In the genomic region with DNA sequence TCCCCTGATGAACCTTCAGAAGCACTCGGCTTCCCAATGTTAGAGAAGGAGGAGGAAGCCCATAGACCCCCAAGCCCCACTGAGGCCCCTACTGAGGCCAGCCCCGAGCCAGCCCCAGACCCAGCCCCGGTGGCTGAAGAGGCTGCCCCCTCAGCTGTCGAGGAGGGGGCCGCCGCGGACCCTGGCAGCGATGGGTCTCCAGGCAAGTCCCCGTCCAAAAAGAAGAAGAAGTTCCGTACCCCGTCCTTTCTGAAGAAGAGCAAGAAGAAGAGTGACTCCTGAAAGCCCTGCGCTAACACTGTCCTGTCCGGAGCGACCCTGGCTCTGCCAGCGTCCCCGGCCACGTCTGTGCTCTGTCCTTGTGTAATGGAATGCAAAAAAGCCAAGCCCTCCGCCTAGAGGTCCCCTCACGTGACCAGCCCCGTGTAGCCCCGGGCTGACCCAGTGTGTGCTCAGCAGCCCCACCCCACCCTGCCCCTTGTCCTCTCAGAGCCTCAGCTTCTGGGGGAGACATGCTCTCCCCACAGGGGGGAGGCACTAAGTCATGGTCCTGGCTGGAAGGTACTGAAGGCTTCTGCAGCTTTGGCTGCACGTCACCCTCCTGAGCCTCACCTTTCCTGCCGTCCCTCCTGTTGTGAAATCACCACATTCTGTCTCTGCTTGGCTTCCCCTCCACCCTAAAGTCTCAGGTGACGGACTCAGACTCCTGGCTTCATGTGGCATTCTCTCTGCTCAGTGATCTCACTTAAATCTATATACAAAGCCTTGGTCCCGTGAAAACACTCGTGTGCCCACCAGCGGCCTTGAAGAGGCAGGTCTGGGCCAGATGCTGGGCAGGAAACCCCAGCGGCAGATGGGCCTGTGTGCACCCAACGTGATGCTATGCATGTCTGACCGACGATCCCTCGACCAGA, we compare ENCODE assay signal across 11 cellular contexts. TPM values are rescaled to one million over a fixed set of nuclear protein-coding genes. Genes with fewer than 3 reads are reported as not detected.
DNase-seq lines count a peak whose midpoint lies in the region; ATAC-seq and TF ChIP-seq lines count a peak whose summit lies in the region.
"Had no signal": no experiment of that assay in that cellular context is flagged by ENCODE, and none has a peak within 500 bp of the region (broad histone marks: within the 10 kb centered on the region; RNA-seq: fewer than 3 reads in every experiment).

No MANE protein-coding gene starts in this region.

- ATAC-seq in CD4-positive, alpha-beta T cell (ENCODE audit: poor library complexity): no peak
- ATAC-seq in HCT116 (no peak), GM18511 (IDR thresholded peaks at IDR 0.05; ENCODE audit: unreplicated experiment) (no peak), HG02840 (IDR thresholded peaks at IDR 0.05; ENCODE audit: low FRiP score, unreplicated experiment) (no peak)

- H3K9me2 ChIP-seq in HCT116 (ENCODE audit: insufficient read depth): no peaks in the 10 kb centered on the region

- H2BK12ac ChIP-seq in neuronal stem cell (ENCODE audit: low read length): no peak overlapping the region

- H3K9me3 ChIP-seq in CD4-positive, alpha-beta T cell (ENCODE audit: control insufficient read depth, low read length): no peaks in the 10 kb centered on the region
- H3K9me3 ChIP-seq in HCT116 (ENCODE audit: control insufficient read depth in 1 of 2, insufficient read depth in 1 of 2, low read depth in 1 of 2, low read length in 2 of 2): no peaks in the 10 kb centered on the region
- H3K9me3 ChIP-seq in neuronal stem cell (replicated peaks in 1 of 2; ENCODE audit: control insufficient read depth in 2 of 2, insufficient read depth in 1 of 2, low read depth in 1 of 2, low read length in 2 of 2): peaks cover 0 to 1% of the 10 kb centered on the region in 2 donors
- H3K9me3 ChIP-seq: right atrium auricular region had no signal

- RAD21 ChIA-PET in HCT116 (lab: Charles Lee; ENCODE audit: low non-redundant PET in 1 of 2, low total read pairs in 2 of 2, uncharacterized antibody in 2 of 2, unreplicated experiment in 2 of 2): no interaction called here

- peaks cover 4 to 31% of the 10 kb centered on the region in 2 experiments; a peak in 2 of 4 replicates for H3K36me3 ChIP-seq in HCT116 (ENCODE audit: control insufficient read depth in 1 of 2, insufficient read depth in 2 of 2, low read length in 2 of 2)
- peaks cover 49 to 99% of the 10 kb centered on the region in 2 donors for H3K36me3 ChIP-seq in neuronal stem cell (replicated peaks in 1 of 2; ENCODE audit: control insufficient read depth in 2 of 2, insufficient read depth in 2 of 2, low read length in 2 of 2)

- no peak overlapping the region for H3K14ac ChIP-seq in neuronal stem cell (ENCODE audit: low read length)

- H3K79me1 ChIP-seq in neuronal stem cell (ENCODE audit: low read depth, low read length): peaks cover 12% of the 10 kb centered on the region

- WGBS in neuronal stem cell (ENCODE audit: extremely low coverage in 2 of 2, insufficient read length in 2 of 2, insufficient replicate concordance in 1 of 2), 2 donors: no CpG with 5 or more reads among the region's 32 CpGs

- intact Hi-C loops in CD4-positive, alpha-beta T cell (cut with DNase I, micrococcal nuclease): no loop called here
- intact Hi-C loops in HCT116 (cut with micrococcal nuclease): no loop called here

- H3K18ac ChIP-seq in neuronal stem cell (ENCODE audit: low read length): no peak overlapping the region

- no peak for TF ChIP-seq CTCF in CD4-positive, alpha-beta T cell (IDR thresholded peaks at IDR 0.05)
- TF ChIP-seq CTCF in HCT116 (IDR thresholded peaks at IDR 0.05 in 2 of 3, conservative IDR thresholded peaks at IDR 0.05 in 1 of 3; ENCODE audit: borderline replicate concordance in 1 of 3, insufficient read depth in 1 of 3, low read depth in 2 of 3, low read length in 2 of 3): no peak
- no peak for TF ChIP-seq CTCF in chondrocyte (IDR thresholded peaks at IDR 0.05)

- no peak for TF ChIP-seq RAD21 in HCT116 (IDR thresholded peaks at IDR 0.05; ENCODE audit: low read depth)

- H2BK5ac ChIP-seq in neuronal stem cell (ENCODE audit: low read length): no peak overlapping the region

- H4K91ac ChIP-seq in neuronal stem cell (ENCODE audit: low read depth, low read length, poor library complexity): no peak overlapping the region

- H4K20me1 ChIP-seq in HCT116 (ENCODE audit: insufficient read depth): no peaks in the 10 kb centered on the region

- H3K4me2 ChIP-seq in HCT116 (ENCODE audit: low read length) (no peak overlapping the region), neuronal stem cell (ENCODE audit: insufficient read depth, low read length, poor library complexity, severe bottlenecking) (no peak overlapping the region)

- H3K9ac ChIP-seq in HCT116 (ENCODE audit: low read length) (no peak overlapping the region), neuronal stem cell (ENCODE audit: low read depth, low read length, poor library complexity) (no peak overlapping the region)

- H3K4me1 ChIP-seq in HCT116 (ENCODE audit: control insufficient read depth in 1 of 2, insufficient read depth in 2 of 2, low read length in 2 of 2) (peaks cover 0 to 10% of the 10 kb centered on the region in 2 experiments; a peak in 3 of 4 replicates), neuronal stem cell (ENCODE audit: control insufficient read depth in 2 of 2, insufficient read depth in 1 of 2, low read depth in 1 of 2, low read length in 2 of 2) (peaks cover 3 to 4% of the 10 kb centered on the region in 2 donors)

- H3K4ac ChIP-seq in neuronal stem cell (ENCODE audit: low read length): peak overlapping the region; percentile 8

- H2BK120ac ChIP-seq in neuronal stem cell (ENCODE audit: low read depth, low read length): no peak overlapping the region

- H3K79me2 ChIP-seq in HCT116 (ENCODE audit: insufficient read depth, low read length): peaks cover 16% of the 10 kb centered on the region

- no peaks in the 10 kb centered on the region for H3K27me3 Mint-ChIP-seq in CD4-positive, alpha-beta T cell
- H3K27me3 Mint-ChIP-seq in chondrocyte (ENCODE audit: low read depth): no peaks in the 10 kb centered on the region

- H3K4me1 Mint-ChIP-seq in CD4-positive, alpha-beta T cell (ENCODE audit: low read depth): peaks cover 27% of the 10 kb centered on the region
- H3K4me1 Mint-ChIP-seq in chondrocyte (ENCODE audit: low read depth): peaks cover 26% of the 10 kb centered on the region

- no peak overlapping the region for H3K23ac ChIP-seq in neuronal stem cell (ENCODE audit: low read depth, low read length, poor library complexity)

- TF ChIP-seq POLR2A in HCT116 (IDR thresholded peaks at IDR 0.05; ENCODE audit: borderline replicate concordance, extremely low read depth, insufficient read depth, insufficient read length): no peak

- H3K4me3 ChIP-seq in HCT116 (replicated peaks in 1 of 2; ENCODE audit: low read depth in 1 of 2, low read length in 2 of 2) (no peak overlapping the region), neuronal stem cell (ENCODE audit: low read length in 2 of 2) (no peak overlapping the region)
- H3K4me3 ChIP-seq: right atrium auricular region had no signal

- DNase-seq in CD4-positive, alpha-beta T cell: no peak
- DNase-seq in HCT116 (ENCODE audit: low read depth, low spot score) (no peak), chondrocyte (ENCODE audit: low spot score) (peak; percentile 70), neuronal stem cell (ENCODE audit: low spot score) (no peak), DMS53 (lab: John Stamatoyannopoulos, UW) (no peak), D341Med (ENCODE audit: low spot score) (no peak)
- DNase-seq: EL, NCI-H2029 treated with DMSO at 0.1 percent for 48 hours had no signal

- no peaks in the 10 kb centered on the region for H3K9me3 Mint-ChIP-seq in CD4-positive, alpha-beta T cell
- no peaks in the 10 kb centered on the region for H3K9me3 Mint-ChIP-seq in chondrocyte (ENCODE audit: low read depth)

- no peak overlapping the region for H2AFZ ChIP-seq in HCT116 (ENCODE audit: low read depth, low read length, poor library complexity, severe bottlenecking)
- no peak overlapping the region for H2AFZ ChIP-seq in neuronal stem cell (ENCODE audit: low read length)

- peak overlapping the region; percentile 72 for H4K8ac ChIP-seq in neuronal stem cell (ENCODE audit: low read depth, low read length)

- peak overlapping the region; percentile 33 for H3K27ac Mint-ChIP-seq in CD4-positive, alpha-beta T cell
- peak overlapping the region; percentile 58 for H3K27ac Mint-ChIP-seq in chondrocyte (ENCODE audit: unreplicated experiment)

- H2BK15ac ChIP-seq in neuronal stem cell (ENCODE audit: low read length): no peak overlapping the region

- TSS peak; percentile 4 for BruUV-seq in HCT116 (replicated peaks; lab: Mats Ljungman, UMichigan)

- peaks cover 70% of the 10 kb centered on the region for H3K36me3 Mint-ChIP-seq in CD4-positive, alpha-beta T cell (ENCODE audit: low read depth)
- H3K36me3 Mint-ChIP-seq in chondrocyte (ENCODE audit: low read depth): peaks cover 24% of the 10 kb centered on the region

- POLR2A ChIA-PET in CD4-positive, alpha-beta T cell (lab: Charles Lee): no interaction called here
- POLR2A ChIA-PET in HCT116 (lab: Charles Lee): no interaction called here

- CTCF ChIA-PET in CD4-positive, alpha-beta T cell (lab: Charles Lee): no interaction called here
- CTCF ChIA-PET in HCT116 (lab: Charles Lee): no interaction called here

- no peaks in the 10 kb centered on the region for H3K27me3 ChIP-seq in CD4-positive, alpha-beta T cell (ENCODE audit: control insufficient read depth, insufficient read depth, low read length)
- H3K27me3 ChIP-seq in HCT116 (ENCODE audit: insufficient read depth, low read length) (no peaks in the 10 kb centered on the region), neuronal stem cell (ENCODE audit: control insufficient read depth in 3 of 3, insufficient read depth in 3 of 3, low read depth in 1 of 3, low read length in 3 of 3) (no peaks in the 10 kb centered on the region)
- H3K27me3 ChIP-seq: right atrium auricular region had no signal

- peak overlapping the region; percentile 45 for H3K4me3 Mint-ChIP-seq in CD4-positive, alpha-beta T cell
- no peak overlapping the region for H3K4me3 Mint-ChIP-seq in chondrocyte (ENCODE audit: unreplicated experiment)

- H2AK5ac ChIP-seq in neuronal stem cell (ENCODE audit: low read depth, low read length): no peak overlapping the region

- no peak overlapping the region for H3K27ac ChIP-seq in CD4-positive, alpha-beta T cell (ENCODE audit: low read depth, low read length)
- H3K27ac ChIP-seq in HCT116 (ENCODE audit: low read depth, low read length) (no peak overlapping the region), neuronal stem cell (replicated peaks; ENCODE audit: low read length) (no peak overlapping the region)
- H3K27ac ChIP-seq: right atrium auricular region had no signal

TF ChIP-seq in HCT116, 20 proteins besides CTCF, POLR2A, EP300 and RAD21 (continues in another document):
- TF ChIP-seq ZFX (IDR thresholded peaks at IDR 0.05) (no peak), ZNF274 (IDR thresholded peaks at IDR 0.05; ENCODE audit: low read depth, low read length) (no peak)

RNA-seq across cellular contexts. Expression of gene NOP14, which starts 34.7 kb away (rescaled TPM):
- 10 to 100 TPM; 21.8 TPM for total RNA-seq in CD4-positive, alpha-beta T cell
- 67.3 TPM for total RNA-seq in HCT116 (2021; ENCODE audit: unreplicated experiment)
- 39.1 and 51.6 TPM in 2 replicates for polyA plus RNA-seq in HCT116 (2012)
- 22.2 to 23.9 TPM (median 22.7 TPM) in 3 replicates for total RNA-seq in chondrocyte
- 21.4 TPM for polyA plus RNA-seq in neuronal stem cell (2013, experiment 1 of 2)
- 21.1 TPM for polyA plus RNA-seq in neuronal stem cell (2013, experiment 2 of 2)

RNA-seq across cellular contexts. Expression of gene GRK4, which starts 34.9 kb away (rescaled TPM):
- total RNA-seq in CD4-positive, alpha-beta T cell: 1 to 10 TPM; 1.2 to 1.8 TPM
- total RNA-seq in HCT116 (2021; ENCODE audit: unreplicated experiment): 4.2 TPM
- 1.3 and 2.2 TPM in 2 replicates for polyA plus RNA-seq in HCT116 (2012)
- 12.0 to 13.4 TPM (median 12.8 TPM) in 3 replicates for total RNA-seq in chondrocyte
- 4.2 TPM for polyA plus RNA-seq in neuronal stem cell (2013, experiment 1 of 2)
- 3.7 TPM for polyA plus RNA-seq in neuronal stem cell (2013, experiment 2 of 2)
